Comparison of ENCODE assay signal across 8 cellular contexts in the genomic region with DNA sequence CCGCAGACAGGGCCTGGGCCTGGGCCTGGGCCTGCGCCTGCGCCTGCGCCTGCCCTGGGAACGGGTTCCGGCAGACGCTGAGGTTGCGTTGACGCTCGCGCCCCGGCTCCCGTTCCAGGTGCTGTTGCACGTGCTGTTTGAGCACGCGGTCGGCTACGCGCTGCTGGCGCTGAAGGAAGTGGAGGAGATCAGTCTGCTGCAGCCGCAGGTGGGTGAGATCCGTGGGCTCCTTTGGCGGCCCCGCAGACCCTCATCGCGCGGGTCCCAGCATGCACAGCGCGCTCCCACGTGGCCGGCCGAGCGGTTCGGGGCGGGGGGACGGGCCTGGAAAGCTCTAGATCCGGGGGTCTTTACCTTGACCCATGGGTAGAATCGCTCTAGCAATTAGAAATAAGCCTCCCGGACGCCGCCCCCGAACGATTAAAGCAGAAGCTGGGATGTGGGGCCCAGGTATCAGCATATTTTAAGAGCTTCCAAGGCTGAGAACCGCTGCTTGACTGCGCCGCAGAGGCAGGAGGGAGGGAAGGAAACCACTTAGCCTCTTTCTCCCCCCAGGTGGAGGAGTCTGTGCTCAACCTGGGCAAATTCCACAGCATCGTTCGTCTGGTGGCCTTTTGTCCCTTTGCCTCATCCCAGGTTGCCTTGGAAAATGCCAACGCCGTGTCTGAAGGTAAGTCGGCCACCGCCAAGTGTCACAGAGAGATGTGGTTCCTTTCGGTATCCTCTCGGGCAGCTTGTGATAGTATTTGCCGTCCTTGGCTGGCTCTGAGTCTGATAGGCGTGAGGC. TPM values are rescaled to one million over a fixed set of nuclear protein-coding genes. Genes with fewer than 3 reads are reported as not detected.
A peak's percentile ranks its signal among the peaks of the same experiment; 100 is the strongest.
DNase-seq lines count a peak whose midpoint lies in the region; ATAC-seq, FAIRE-seq and TF ChIP-seq lines count a peak whose summit lies in the region.

No MANE protein-coding gene starts in this region.

- WGBS in GM12878 (ENCODE audit: insufficient coverage, insufficient replicate concordance, low lambda C conversion rate, missing lambda C conversion rate) = under 1% methylated on average over 46 of the region's 56 CpGs

- CTCF ChIA-PET in GM12878 (lab: Yijun Ruan, JAX) = interaction anchor here (0.6 to 2.4 kb wide), 5 partner anchors 9 to 260 kb away, joined by 3 to 13 read pairs (median 7); partner anchors contain the start of gene IDH3B

- in situ Hi-C loops in GM12878 (cut with MboI) = no loop called here

- H3K27me3 ChIP-seq in GM12878 (replicated peaks in 1 of 2; ENCODE audit: control insufficient read depth in 2 of 2, insufficient read depth in 2 of 2, low read length in 1 of 2) = no peaks in the 10 kb centered on the region

- H3K27ac ChIP-seq in GM12878 (ENCODE audit: control insufficient read depth, insufficient read depth) = peak overlapping the region; percentile 84

- SMC1A ChIA-PET in GM12878 (lab: Charles Lee; ENCODE audit: uncharacterized antibody, unreplicated experiment) = interaction anchor here (0.6 to 4.9 kb wide), 3 partner anchors 12 to 183 kb away, joined by 3 to 25 read pairs (median 7); partner anchors contain the start of gene IDH3B

- DNase-seq in stimulated activated CD4-positive, alpha-beta T cell treated with anti-CD3 and anti-CD28 coated beads, Interleukin-15, amount 100 ng/mL, for 24 hours = peak; percentile 60
- no peak for DNase-seq in stimulated activated CD4-positive, alpha-beta T cell treated with anti-CD3 and anti-CD28 coated beads, Interleukin-2, amount 100 ng/mL, for 48 hours
- DNase-seq in NCI-H510A (lab: John Stamatoyannopoulos, UW) (peak; percentile 57), GM12878 (ENCODE audit: low read depth, low spot score) (no peak), iPS-NIHi7 (ENCODE audit: extremely low spot score) (peak; percentile 38)
- DNase-seq in stimulated activated CD4-positive, alpha-beta T cell treated with anti-CD3 and anti-CD28 coated beads, Interleukin-1b, Interleukin-23, amount 100 ng/mL, for 4 hours (ENCODE audit: low read depth in 2 of 2) = peak; percentile 16 to 55
- DNase-seq in activated effector memory CD4-positive, alpha-beta T cell treated with anti-CD3 and anti-CD28 coated beads, Interleukin-2, amount 50 U/mL, for 16 hours = no peak

- peak overlapping the region; percentile 95 for H3K9ac ChIP-seq in GM12878 (ENCODE audit: control insufficient read depth, insufficient read depth, low read length)

- peaks cover 17% of the 10 kb centered on the region for H4K20me1 ChIP-seq in GM12878 (ENCODE audit: control insufficient read depth, insufficient read depth)

- ATAC-seq in HG02870 (IDR thresholded peaks at IDR 0.05; ENCODE audit: unreplicated experiment) = peak; percentile 41
- peak; percentile 71 for ATAC-seq in GM12878

- TF ChIP-seq POLR2A in GM12878 (IDR thresholded peaks at IDR 0.05; ENCODE audit: low read depth, low read length) = peak; percentile 61

- H3K4me3 ChIP-seq in GM12878 = peak overlapping the region; percentile 95

- TF ChIP-seq RAD21 in GM12878 (IDR thresholded peaks at IDR 0.05; ENCODE audit: insufficient read depth, low read depth, low read length) = no peak

- no peak for TF ChIP-seq CTCF in GM12878 (IDR thresholded peaks at IDR 0.05 in 2 of 3, conservative IDR thresholded peaks at IDR 0.05 in 1 of 3; ENCODE audit: control insufficient read depth in 2 of 3, extremely low read depth in 1 of 3, insufficient read depth in 1 of 3, low read depth in 3 of 3, low read length in 3 of 3)

- peaks cover 52% of the 10 kb centered on the region for H3K79me2 ChIP-seq in GM12878 (ENCODE audit: control insufficient read depth, insufficient read depth, low read length)

- H3K4me2 ChIP-seq in GM12878 (ENCODE audit: control insufficient read depth, insufficient read depth) = peak overlapping the region; percentile 95

- intact Hi-C loops in GM12878 (cut with micrococcal nuclease; ENCODE audit: unreplicated experiment) = loop anchor here (2.0 to 5.0 kb wide), 2 partner anchors 128 to 181 kb away; partner anchors contain the start of gene SNRPB

- RAD21 ChIA-PET in GM12878 (lab: Charles Lee; ENCODE audit: unreplicated experiment) = interaction anchor here (1.8 kb wide), 2 partner anchors 11 to 348 kb away, joined by 3 to 4 read pairs; partner anchors contain the start of gene IDH3B

- H3K4me1 ChIP-seq in GM12878 (ENCODE audit: control insufficient read depth, insufficient read depth, low read length) = peaks cover 13% of the 10 kb centered on the region

- H3K9me3 ChIP-seq in GM12878 (replicated peaks; ENCODE audit: control insufficient read depth, insufficient read depth, low read length) = no peaks in the 10 kb centered on the region

- no peak for TF ChIP-seq EP300 in GM12878 (IDR thresholded peaks at IDR 0.05; ENCODE audit: borderline replicate concordance in 1 of 2, control insufficient read depth in 1 of 2, low read depth in 2 of 2, low read length in 2 of 2)

- POLR2A ChIA-PET in GM12878 (lab: Charles Lee) = interaction anchor here (0.5 to 5.6 kb wide), 7 partner anchors 12 to 1254 kb away, joined by 3 to 47 read pairs (median 4); partner anchors contain the start of genes IDH3B and SNRPB

- no peak for FAIRE-seq in GM12878 (lab: Jason Lieb, UNC)

- no TSS peak for BruUV-seq in GM12878 (replicated peaks; lab: Mats Ljungman, UMichigan)

- H3K36me3 ChIP-seq in GM12878 (ENCODE audit: control insufficient read depth in 2 of 2, insufficient read depth in 2 of 2, low read length in 1 of 2) = peaks cover 24 to 32% of the 10 kb centered on the region in 2 experiments

- H2AFZ ChIP-seq in GM12878 (ENCODE audit: control insufficient read depth, low read depth, low read length) = peak overlapping the region; percentile 90

TF ChIP-seq in GM12878, 131 proteins besides CTCF, POLR2A, EP300 and RAD21 (continues in another document):
- TF ChIP-seq IKZF1 (conservative IDR thresholded peaks at IDR 0.05) = peak; percentile 81

RNA-seq across cellular contexts. Expression of gene NOP56, which starts 0.5 kb away (rescaled TPM):
- total RNA-seq in GM12878 (2013; cell fraction: nucleolus; rRNA removed) = 254 and 257 TPM in 2 replicates
- total RNA-seq in GM12878 (2014; rRNA removed) (440 and 489 TPM in 2 replicates), GM12878 (2014; rRNA removed; fragmentation: Illumina TruSeq; extraction: Trizol) (502 and 535 TPM in 2 replicates), GM12878 (2021) (409 and 424 TPM in 2 replicates)
- 171 TPM for polyA plus RNA-seq in GM12878 (2011; ENCODE audit: low read depth)
- polyA plus RNA-seq in GM12878 (2011; rRNA removed) (218 and 254 TPM in 2 replicates), GM12878 (2014; fragmentation: Illumina TruSeq; extraction: Trizol) (550 and 607 TPM in 2 replicates), GM12878 (2014; fragmentation: Nextera tagmentation; extraction: Ambion mirVana) (100 to 1,000 TPM; 368 to 439 TPM), GM12878 (2014; rRNA removed) (371 and 408 TPM in 2 replicates), GM12878 (2016; fragmentation: Nextera tagmentation; extraction: Ambion mirVana) (100 to 1,000 TPM; 524 to 544 TPM)
- 225 and 235 TPM in 2 replicates for polyA plus RNA-seq in GM12878 (2011; cell fraction: cytosol; rRNA removed)
- polyA plus RNA-seq in GM12878 (2011; cell fraction: nucleus; rRNA removed) = 739 and 811 TPM in 2 replicates
- 189 and 258 TPM in 2 replicates for polyA plus RNA-seq in GM12878 (2012)
- polyA minus RNA-seq in GM12878 (2011; rRNA and poly(A)+ RNA removed) = 286 and 315 TPM in 2 replicates
- 94.6 and 146 TPM in 2 replicates for polyA minus RNA-seq in GM12878 (2011; cell fraction: cytosol; rRNA and poly(A)+ RNA removed)
- polyA minus RNA-seq in GM12878 (2011; cell fraction: nucleus; rRNA and poly(A)+ RNA removed) = 316 and 496 TPM in 2 replicates

RNA-seq across cellular contexts. Expression of gene IDH3B, which starts 11.1 kb away (rescaled TPM):
- 83.2 and 91.2 TPM in 2 replicates for total RNA-seq in GM12878 (2013; cell fraction: nucleolus; rRNA removed)
- 131 and 136 TPM in 2 replicates for total RNA-seq in GM12878 (2014; rRNA removed)
- 84.7 and 90.5 TPM in 2 replicates for total RNA-seq in GM12878 (2014; rRNA removed; fragmentation: Illumina TruSeq; extraction: Trizol)
- total RNA-seq in GM12878 (2021) = 109 and 110 TPM in 2 replicates
- 112 TPM for polyA plus RNA-seq in GM12878 (2011; ENCODE audit: low read depth)
- polyA plus RNA-seq in GM12878 (2011; rRNA removed) = 145 and 177 TPM in 2 replicates
- polyA plus RNA-seq in GM12878 (2011; cell fraction: cytosol; rRNA removed) = 211 and 226 TPM in 2 replicates
- polyA plus RNA-seq in GM12878 (2011; cell fraction: nucleus; rRNA removed) = 484 and 526 TPM in 2 replicates
- polyA plus RNA-seq in GM12878 (2012) = 102 and 111 TPM in 2 replicates
- 98.3 and 101 TPM in 2 replicates for polyA plus RNA-seq in GM12878 (2014; fragmentation: Illumina TruSeq; extraction: Trizol)
- 10 to 100 TPM; 65.3 to 87.1 TPM for polyA plus RNA-seq in GM12878 (2014; fragmentation: Nextera tagmentation; extraction: Ambion mirVana)
- 134 and 144 TPM in 2 replicates for polyA plus RNA-seq in GM12878 (2014; rRNA removed)
- 100 to 1,000 TPM; 149 to 167 TPM for polyA plus RNA-seq in GM12878 (2016; fragmentation: Nextera tagmentation; extraction: Ambion mirVana)
- 159 and 168 TPM in 2 replicates for polyA minus RNA-seq in GM12878 (2011; rRNA and poly(A)+ RNA removed)
- polyA minus RNA-seq in GM12878 (2011; cell fraction: cytosol; rRNA and poly(A)+ RNA removed) = 34.7 and 40.0 TPM in 2 replicates
- polyA minus RNA-seq in GM12878 (2011; cell fraction: nucleus; rRNA and poly(A)+ RNA removed) = 69.9 and 95.9 TPM in 2 replicates

RNA-seq across cellular contexts. Expression of gene EBF4, which starts 39.7 kb away (rescaled TPM):
- not detected in 2 replicates for total RNA-seq in GM12878 (2013; cell fraction: nucleolus; rRNA removed)
- total RNA-seq in GM12878 (2014; rRNA removed) (not detected in 2 replicates), GM12878 (2014; rRNA removed; fragmentation: Illumina TruSeq; extraction: Trizol) (not detected in 2 replicates), GM12878 (2021) (0.13 TPM in 1 of 2 replicates, not detected in the other)
- polyA plus RNA-seq in GM12878 (2011; ENCODE audit: low read depth) = not detected
- polyA plus RNA-seq in GM12878 (2011; rRNA removed) (not detected in 2 replicates), GM12878 (2014; fragmentation: Illumina TruSeq; extraction: Trizol) (not detected in 2 replicates), GM12878 (2014; fragmentation: Nextera tagmentation; extraction: Ambion mirVana) (not detected), GM12878 (2014; rRNA removed) (not detected in 2 replicates), GM12878 (2016; fragmentation: Nextera tagmentation; extraction: Ambion mirVana) (not detected)
- polyA plus RNA-seq in GM12878 (2011; cell fraction: cytosol; rRNA removed) = not detected in 2 replicates
- not detected in 2 replicates for polyA plus RNA-seq in GM12878 (2011; cell fraction: nucleus; rRNA removed)
- polyA plus RNA-seq in GM12878 (2012) = 0.06 and 0.22 TPM in 2 replicates
- polyA minus RNA-seq in GM12878 (2011; rRNA and poly(A)+ RNA removed) = not detected in 2 replicates
- polyA minus RNA-seq in GM12878 (2011; cell fraction: cytosol; rRNA and poly(A)+ RNA removed) = not detected in 2 replicates
- polyA minus RNA-seq in GM12878 (2011; cell fraction: nucleus; rRNA and poly(A)+ RNA removed) = not detected in 2 replicates

Comparison
In these comparisons a context has a peak if more than half of its experiments do, and no peak if none do; other contexts are left out.
1. DNase-seq: peak in stimulated activated CD4-positive, alpha-beta T cell treated with anti-CD3 and anti-CD28 coated beads, Interleukin-15, amount 100 ng/mL, for 24 hours (single experiment), NCI-H510A (single experiment), iPS-NIHi7 (single experiment) and stimulated activated CD4-positive, alpha-beta T cell treated with anti-CD3 and anti-CD28 coated beads, Interleukin-1b, Interleukin-23, amount 100 ng/mL, for 4 hours (2 of 2); none in stimulated activated CD4-positive, alpha-beta T cell treated with anti-CD3 and anti-CD28 coated beads, Interleukin-2, amount 100 ng/mL, for 48 hours (0 of 2), GM12878 (single experiment) and activated effector memory CD4-positive, alpha-beta T cell treated with anti-CD3 and anti-CD28 coated beads, Interleukin-2, amount 50 U/mL, for 16 hours (single experiment).